Comparison of ENCODE assay signal across 22 cellular contexts in the genomic region with DNA sequence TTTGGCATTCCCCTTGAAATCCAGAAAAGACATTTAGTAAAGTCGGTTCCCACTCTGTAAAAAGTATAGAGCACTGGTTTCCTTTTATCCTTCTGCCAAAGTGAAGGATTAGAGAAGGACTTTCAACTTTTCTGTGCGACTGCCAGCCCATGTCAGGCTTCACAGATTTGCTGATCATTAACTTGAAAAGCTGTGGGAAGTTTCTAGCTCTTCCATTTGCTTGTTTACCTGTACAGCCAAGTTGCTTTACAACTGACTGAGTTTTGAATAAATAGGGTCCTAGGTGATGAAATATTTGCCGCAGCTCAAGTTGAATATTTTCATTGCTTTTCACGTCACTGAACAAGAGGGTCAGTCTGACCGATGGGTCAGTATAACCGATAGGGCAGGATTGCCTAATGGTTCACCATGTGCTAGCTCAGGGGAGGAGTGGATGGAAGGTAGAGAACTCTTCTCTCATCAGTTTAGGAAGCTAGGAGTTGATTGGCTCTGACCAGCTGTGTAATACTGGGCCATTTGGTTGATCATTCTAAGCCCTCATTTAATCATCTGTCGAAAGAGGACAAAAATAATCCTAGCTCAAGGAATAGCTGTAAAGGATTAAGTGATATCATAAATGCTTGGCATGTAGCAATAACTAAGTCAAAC. TPM values are rescaled to one million over a fixed set of nuclear protein-coding genes. Genes with fewer than 3 reads are reported as not detected.
A peak's percentile ranks its signal among the peaks of the same experiment; 100 is the strongest.
DNase-seq lines count a peak whose midpoint lies in the region; ATAC-seq, FAIRE-seq and TF ChIP-seq lines count a peak whose summit lies in the region.
"Had no signal": no experiment of that assay in that cellular context is flagged by ENCODE, and none has a peak within 500 bp of the region (broad histone marks: within the 10 kb centered on the region; RNA-seq: fewer than 3 reads in every experiment).

No MANE protein-coding gene starts in this region.

- TF ChIP-seq EP300 in HepG2 (IDR thresholded peaks at IDR 0.05; ENCODE audit: low read depth in 2 of 2, low read length in 2 of 2) (peak in 1 of 2 experiments; percentile 89; a peak in 2 of 4 replicates), HepG2 (CRISPR knock-in tag; IDR thresholded peaks at IDR 0.05; ENCODE audit: borderline replicate concordance) (peak; percentile 72; the same call in 1 of the 2 replicates), stomach (IDR thresholded peaks at IDR 0.05) (no peak)

- H3K4me1 ChIP-seq in HepG2 (ENCODE audit: insufficient read depth, low read length): peaks cover 87% of the 10 kb centered on the region
- H3K4me1 ChIP-seq in stomach: peaks cover 17 to 28% (median 24%) of the 10 kb centered on the region in 4 donors
- H3K4me1 ChIP-seq: gastroesophageal sphincter had no signal

- 10% methylated on average over 7 of the region's 7 CpGs for WGBS in HepG2 (ENCODE audit: low lambda C conversion rate)
- 52 to 69% (median 55%) methylated on average over 7 of the region's 7 CpGs for WGBS in stomach, 5 donors

- BruUV-seq in HepG2 (replicated peaks; lab: Mats Ljungman, UMichigan): no TSS peak

- peak overlapping the region; percentile 9 for H2AFZ ChIP-seq in HepG2 (ENCODE audit: low read length)

- no peaks in the 10 kb centered on the region for H4K20me1 ChIP-seq in HepG2 (ENCODE audit: insufficient read depth, low read length)

- no peaks in the 10 kb centered on the region for H3K9me3 ChIP-seq in HepG2 (ENCODE audit: low read length)
- H3K9me3 ChIP-seq in stomach: no peaks in the 10 kb centered on the region
- H3K9me3 ChIP-seq: gastroesophageal sphincter had no signal

- CTCF ChIA-PET in HepG2 (lab: Yijun Ruan, JAX; ENCODE audit: low intra/inter-chr PET ratio, low total read pairs): no interaction called here

- peak; percentile 79 for ATAC-seq in HepG2
- no peak for ATAC-seq in GM19467 (IDR thresholded peaks at IDR 0.05; ENCODE audit: unreplicated experiment)
- ATAC-seq: esophagus mucosa; gastroesophageal sphincter; naive thymus-derived CD8-positive, alpha-beta T cell had no signal

- TF ChIP-seq POLR2A in HepG2 (IDR thresholded peaks at IDR 0.05; ENCODE audit: insufficient read depth in 1 of 2, low read depth in 2 of 2, low read length in 2 of 2) (peak; percentile 50 to 57; a peak in 2 of 4 replicates), stomach (IDR thresholded peaks at IDR 0.05) (no peak)

- intact Hi-C loops in HepG2 (cut with micrococcal nuclease; ENCODE audit: unreplicated experiment): loop anchor here (1.0 to 5.0 kb wide), 4 partner anchors 35 to 255 kb away; partner anchors contain the start of gene ACVR1
- intact Hi-C loops in stomach (cut with DNase I; ENCODE audit: low total_unique reads): no loop called here

- in situ Hi-C loops in HepG2 (cut with HindIII; ENCODE audit: extremely low pct_ligation_motif_present, low pct_unique_long_range_greater_than_20kb): no loop called here

- H3K27me3 ChIP-seq in HepG2 (ENCODE audit: control insufficient read depth in 1 of 2, insufficient read depth in 2 of 2, low read length in 2 of 2) (no peaks in the 10 kb centered on the region), stomach (no peaks in the 10 kb centered on the region)
- H3K27me3 ChIP-seq: gastroesophageal sphincter had no signal

- DNase-seq in DMS53 treated with DMSO at 0.1 percent for 48 hours (lab: John Stamatoyannopoulos, UW; ENCODE audit: unreplicated experiment): peak; percentile 15
- peak; percentile 28 for DNase-seq in astrocyte of the hippocampus (ENCODE audit: low read depth, low spot score)
- peak; percentile 96 for DNase-seq in HepG2 (ENCODE audit: low spot score)
- DNase-seq in stomach: no peak
- no peak for DNase-seq in epidermal melanocyte (ENCODE audit: insufficient read length, low spot score)
- DNase-seq in activated effector memory CD4-positive, alpha-beta T cell treated with anti-CD3 and anti-CD28 coated beads, Interleukin-2, amount 50 U/mL, for 16 hours: no peak
- DNase-seq in NCI-H1694 treated with DMSO at 0.1 percent for 48 hours (lab: John Stamatoyannopoulos, UW): no peak
- DNase-seq: activated CD4-positive, alpha-beta T cell treated with anti-CD3 and anti-CD28 coated beads, Interleukin-2, amount 10 ng/mL, durations not matched to agents 7 days and 5 days; activated effector memory CD4-positive, alpha-beta T cell treated with Interleukin-2 at 50 U/mL for 16 hours; CD4-positive, alpha-beta memory T cell; HFFc6; Kasumi-1; naive thymus-derived CD8-positive, alpha-beta T cell; NCI-H1092; NCI-H510A; stimulated activated CD4-positive, alpha-beta T cell treated with anti-CD3 and anti-CD28 coated beads, Interleukin-4, amount 100 ng/mL, for 24 hours; SW 1271 had no signal

- H3K27ac ChIP-seq in HepG2 (ENCODE audit: extremely low read length, insufficient read depth, low read length): peak overlapping the region; percentile 98
- peak overlapping the region in 4 of 5 donors; percentile 40 to 81 (median 61) for H3K27ac ChIP-seq in stomach
- H3K27ac ChIP-seq: gastroesophageal sphincter, skin epidermis had no signal

- H3K9ac ChIP-seq in HepG2 (ENCODE audit: insufficient read depth, low read depth, low read length): peak overlapping the region; percentile 79

- TF ChIP-seq CTCF in HepG2 (CRISPR knock-in tag; IDR thresholded peaks at IDR 0.05): no peak
- no peak for TF ChIP-seq CTCF in stomach (IDR thresholded peaks at IDR 0.05)

- H3K4me3 ChIP-seq in HepG2 (replicated peaks in 1 of 3; ENCODE audit: insufficient read depth in 1 of 3, low read depth in 2 of 3, low read length in 3 of 3) (peak overlapping the region in 2 of 3 experiments; percentile 35 to 56; a peak in 4 of 6 replicates), stomach (no peak overlapping the region)
- H3K4me3 ChIP-seq: gastroesophageal sphincter, skin epidermis had no signal

- FAIRE-seq in HepG2 (lab: Jason Lieb, UNC): peak; percentile 75

- H3K36me3 ChIP-seq in HepG2 (replicated peaks in 1 of 2; ENCODE audit: control insufficient read depth in 1 of 2, insufficient read depth in 2 of 2, low read length in 2 of 2): no peaks in the 10 kb centered on the region
- H3K36me3 ChIP-seq in stomach: no peaks in the 10 kb centered on the region
- H3K36me3 ChIP-seq: gastroesophageal sphincter had no signal

- peak overlapping the region; percentile 91 for H3K4me2 ChIP-seq in HepG2 (ENCODE audit: low read depth, low read length)

- no peak; the same call in 1 of the 2 replicates for TF ChIP-seq RAD21 in HepG2 (CRISPR knock-in tag; IDR thresholded peaks at IDR 0.05)

- POLR2A ChIA-PET in HepG2 (lab: Yijun Ruan, JAX): interaction anchor here (0.6 to 3.0 kb wide), 21 partner anchors 9 to 326 kb away, joined by 3 to 26 read pairs (median 8); partner anchors contain the start of genes CCDC148, PKP4 and UPP2

- H3K79me2 ChIP-seq in HepG2 (ENCODE audit: insufficient read depth, low read length): no peaks in the 10 kb centered on the region

TF ChIP-seq in HepG2, 621 proteins besides CTCF, POLR2A, EP300 and RAD21 (continues in another document):
- 0 out of 3 replicates have a peak, but pooled peaks have one; percentile 25 for TF ChIP-seq MXI1 (IDR thresholded peaks at IDR 0.05; ENCODE audit: borderline replicate concordance, low read depth, low read length)
- TF ChIP-seq TEAD2 (CRISPR knock-in tag; IDR thresholded peaks at IDR 0.05): no peak
- TF ChIP-seq, protein P1, sequence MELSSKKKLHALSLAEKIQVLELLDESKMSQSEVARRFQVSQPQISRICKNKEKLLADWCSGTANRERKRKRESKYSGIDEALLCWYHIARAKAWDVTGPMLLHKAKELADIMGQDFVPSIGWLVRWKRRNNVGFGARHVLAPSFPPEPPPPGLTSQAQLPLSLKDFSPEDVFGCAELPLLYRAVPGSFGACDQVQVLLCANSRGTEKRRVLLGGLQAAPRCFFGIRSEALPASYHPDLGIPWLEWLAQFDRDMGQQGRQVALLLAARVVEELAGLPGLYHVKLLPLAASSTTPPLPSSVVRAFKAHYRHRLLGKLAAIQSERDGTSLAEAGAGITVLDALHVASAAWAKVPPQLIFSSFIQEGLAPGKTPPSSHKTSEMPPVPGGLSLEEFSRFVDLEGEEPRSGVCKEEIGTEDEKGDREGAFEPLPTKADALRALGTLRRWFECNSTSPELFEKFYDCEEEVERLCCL (CRISPR knock-in tag; IDR thresholded peaks at IDR 0.05; ENCODE audit: borderline replicate concordance): no peak
- TF ChIP-seq KLF9 (CRISPR knock-in tag; IDR thresholded peaks at IDR 0.05; ENCODE audit: low read depth): no peak

RNA-seq across cellular contexts. Expression of gene UPP2, which starts 30.4 kb away (rescaled TPM):
- total RNA-seq in HepG2 (2016; rRNA removed; fragmentation: Illumina TruSeq; extraction: Trizol) (0.07 TPM in 1 of 2 replicates, not detected in the other), stomach (not detected)
- not detected in 2 replicates for total RNA-seq in HepG2 (2016; cell fraction: cytosol; rRNA removed; fragmentation: Illumina TruSeq; extraction: Trizol; ENCODE audit: low read depth)
- 0.15 and 0.22 TPM in 2 replicates for total RNA-seq in HepG2 (2016; cell fraction: insoluble cytoplasmic fraction; rRNA removed; fragmentation: Illumina TruSeq; extraction: Trizol)
- 0.07 and 0.19 TPM in 2 replicates for total RNA-seq in HepG2 (2016; cell fraction: membrane; rRNA removed; fragmentation: Illumina TruSeq; extraction: Trizol)
- total RNA-seq in HepG2 (2016; cell fraction: nucleus; rRNA removed; fragmentation: Illumina TruSeq; extraction: Trizol): 0.25 TPM in 1 of 2 replicates, not detected in the other
- polyA plus RNA-seq in HepG2 (2011; rRNA removed) (0.04 and 0.28 TPM in 2 replicates), stomach (not detected)
- 0.07 TPM in 1 of 2 replicates, not detected in the other for polyA plus RNA-seq in HepG2 (2011; cell fraction: cytosol; rRNA removed)
- 0.09 TPM in 1 of 2 replicates, not detected in the other for polyA plus RNA-seq in HepG2 (2011; cell fraction: nucleus; rRNA removed)
- 0.13 and 0.47 TPM in 2 replicates for polyA plus RNA-seq in HepG2 (2012)
- polyA plus RNA-seq in HepG2 (2016; cell fraction: cytosol; fragmentation: Illumina TruSeq; extraction: Trizol; ENCODE audit: low read depth): 0.06 TPM in 1 of 2 replicates, not detected in the other
- polyA plus RNA-seq in HepG2 (2016; cell fraction: insoluble cytoplasmic fraction; fragmentation: Illumina TruSeq; extraction: Trizol; ENCODE audit: low read depth): 0.24 TPM in 1 of 2 replicates, not detected in the other
- not detected in 2 replicates for polyA plus RNA-seq in HepG2 (2016; cell fraction: membrane; fragmentation: Illumina TruSeq; extraction: Trizol; ENCODE audit: low read depth)
- not detected in 2 replicates for polyA plus RNA-seq in HepG2 (2016; cell fraction: nucleus; fragmentation: Illumina TruSeq; extraction: Trizol; ENCODE audit: insufficient read depth, low read depth)
- polyA minus RNA-seq in HepG2 (2011; rRNA and poly(A)+ RNA removed; ENCODE audit: low replicate concordance): 0.22 TPM in 1 of 2 replicates, not detected in the other
- not detected in 2 replicates for polyA minus RNA-seq in HepG2 (2011; cell fraction: cytosol; rRNA and poly(A)+ RNA removed)
- 0.13 and 0.25 TPM in 2 replicates for polyA minus RNA-seq in HepG2 (2011; cell fraction: nucleus; rRNA and poly(A)+ RNA removed)
- total RNA-seq: activated CD4-positive, alpha-beta T cell treated with anti-CD3 and anti-CD28 coated beads, Interleukin-2, amount 10 ng/mL, durations not matched to agents 7 days and 5 days; CD4-positive, alpha-beta memory T cell; esophagus mucosa; HFFc6; lung microvascular endothelial cell; naive thymus-derived CD8-positive, alpha-beta T cell had no signal
- polyA plus RNA-seq: CD4-positive, alpha-beta memory T cell; naive thymus-derived CD8-positive, alpha-beta T cell had no signal

Comparison
In these comparisons a context has a peak if more than half of its experiments do, and no peak if none do; other contexts are left out.
1. DNase-seq: peak in DMS53 treated with DMSO at 0.1 percent for 48 hours (single experiment), astrocyte of the hippocampus (single experiment) and HepG2 (single experiment); none in stomach (single experiment), epidermal melanocyte (single experiment), activated effector memory CD4-positive, alpha-beta T cell treated with anti-CD3 and anti-CD28 coated beads, Interleukin-2, amount 50 U/mL, for 16 hours (single experiment) and NCI-H1694 treated with DMSO at 0.1 percent for 48 hours (single experiment).
2. H3K4me3 ChIP-seq: peak in HepG2 (2 of 3); none in stomach (0 of 4).
3. POLR2A ChIP-seq: peak in HepG2 (2 of 2); none in stomach (0 of 4).